1 cellular context compared by ENCODE assay signal in the genomic region with DNA sequence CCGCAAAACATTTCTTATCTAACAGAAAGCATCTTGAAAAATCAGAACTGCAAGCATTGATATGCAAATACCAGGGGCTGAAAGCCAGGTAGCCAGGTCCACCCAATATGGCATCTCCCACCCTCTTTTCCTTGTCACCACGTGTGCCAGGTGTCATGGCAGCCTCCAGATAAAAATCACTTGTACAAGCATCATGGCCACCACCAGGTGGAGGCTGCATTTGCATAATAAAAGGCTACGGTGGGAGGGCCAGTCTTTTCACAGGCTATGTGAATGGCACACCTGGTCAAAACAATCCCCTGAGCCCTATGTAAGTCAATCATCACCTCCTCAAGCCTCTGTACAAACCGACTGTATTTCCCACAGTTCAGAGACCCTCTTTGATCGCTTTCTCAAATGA.
TF ChIP-seq lines count a peak whose summit lies in the region.

No MANE protein-coding gene starts in this region.

TF ChIP-seq in GM23338, 12 proteins besides CTCF, POLR2A, EP300 and RAD21 (continued from another document):
- TF ChIP-seq, protein P1, sequence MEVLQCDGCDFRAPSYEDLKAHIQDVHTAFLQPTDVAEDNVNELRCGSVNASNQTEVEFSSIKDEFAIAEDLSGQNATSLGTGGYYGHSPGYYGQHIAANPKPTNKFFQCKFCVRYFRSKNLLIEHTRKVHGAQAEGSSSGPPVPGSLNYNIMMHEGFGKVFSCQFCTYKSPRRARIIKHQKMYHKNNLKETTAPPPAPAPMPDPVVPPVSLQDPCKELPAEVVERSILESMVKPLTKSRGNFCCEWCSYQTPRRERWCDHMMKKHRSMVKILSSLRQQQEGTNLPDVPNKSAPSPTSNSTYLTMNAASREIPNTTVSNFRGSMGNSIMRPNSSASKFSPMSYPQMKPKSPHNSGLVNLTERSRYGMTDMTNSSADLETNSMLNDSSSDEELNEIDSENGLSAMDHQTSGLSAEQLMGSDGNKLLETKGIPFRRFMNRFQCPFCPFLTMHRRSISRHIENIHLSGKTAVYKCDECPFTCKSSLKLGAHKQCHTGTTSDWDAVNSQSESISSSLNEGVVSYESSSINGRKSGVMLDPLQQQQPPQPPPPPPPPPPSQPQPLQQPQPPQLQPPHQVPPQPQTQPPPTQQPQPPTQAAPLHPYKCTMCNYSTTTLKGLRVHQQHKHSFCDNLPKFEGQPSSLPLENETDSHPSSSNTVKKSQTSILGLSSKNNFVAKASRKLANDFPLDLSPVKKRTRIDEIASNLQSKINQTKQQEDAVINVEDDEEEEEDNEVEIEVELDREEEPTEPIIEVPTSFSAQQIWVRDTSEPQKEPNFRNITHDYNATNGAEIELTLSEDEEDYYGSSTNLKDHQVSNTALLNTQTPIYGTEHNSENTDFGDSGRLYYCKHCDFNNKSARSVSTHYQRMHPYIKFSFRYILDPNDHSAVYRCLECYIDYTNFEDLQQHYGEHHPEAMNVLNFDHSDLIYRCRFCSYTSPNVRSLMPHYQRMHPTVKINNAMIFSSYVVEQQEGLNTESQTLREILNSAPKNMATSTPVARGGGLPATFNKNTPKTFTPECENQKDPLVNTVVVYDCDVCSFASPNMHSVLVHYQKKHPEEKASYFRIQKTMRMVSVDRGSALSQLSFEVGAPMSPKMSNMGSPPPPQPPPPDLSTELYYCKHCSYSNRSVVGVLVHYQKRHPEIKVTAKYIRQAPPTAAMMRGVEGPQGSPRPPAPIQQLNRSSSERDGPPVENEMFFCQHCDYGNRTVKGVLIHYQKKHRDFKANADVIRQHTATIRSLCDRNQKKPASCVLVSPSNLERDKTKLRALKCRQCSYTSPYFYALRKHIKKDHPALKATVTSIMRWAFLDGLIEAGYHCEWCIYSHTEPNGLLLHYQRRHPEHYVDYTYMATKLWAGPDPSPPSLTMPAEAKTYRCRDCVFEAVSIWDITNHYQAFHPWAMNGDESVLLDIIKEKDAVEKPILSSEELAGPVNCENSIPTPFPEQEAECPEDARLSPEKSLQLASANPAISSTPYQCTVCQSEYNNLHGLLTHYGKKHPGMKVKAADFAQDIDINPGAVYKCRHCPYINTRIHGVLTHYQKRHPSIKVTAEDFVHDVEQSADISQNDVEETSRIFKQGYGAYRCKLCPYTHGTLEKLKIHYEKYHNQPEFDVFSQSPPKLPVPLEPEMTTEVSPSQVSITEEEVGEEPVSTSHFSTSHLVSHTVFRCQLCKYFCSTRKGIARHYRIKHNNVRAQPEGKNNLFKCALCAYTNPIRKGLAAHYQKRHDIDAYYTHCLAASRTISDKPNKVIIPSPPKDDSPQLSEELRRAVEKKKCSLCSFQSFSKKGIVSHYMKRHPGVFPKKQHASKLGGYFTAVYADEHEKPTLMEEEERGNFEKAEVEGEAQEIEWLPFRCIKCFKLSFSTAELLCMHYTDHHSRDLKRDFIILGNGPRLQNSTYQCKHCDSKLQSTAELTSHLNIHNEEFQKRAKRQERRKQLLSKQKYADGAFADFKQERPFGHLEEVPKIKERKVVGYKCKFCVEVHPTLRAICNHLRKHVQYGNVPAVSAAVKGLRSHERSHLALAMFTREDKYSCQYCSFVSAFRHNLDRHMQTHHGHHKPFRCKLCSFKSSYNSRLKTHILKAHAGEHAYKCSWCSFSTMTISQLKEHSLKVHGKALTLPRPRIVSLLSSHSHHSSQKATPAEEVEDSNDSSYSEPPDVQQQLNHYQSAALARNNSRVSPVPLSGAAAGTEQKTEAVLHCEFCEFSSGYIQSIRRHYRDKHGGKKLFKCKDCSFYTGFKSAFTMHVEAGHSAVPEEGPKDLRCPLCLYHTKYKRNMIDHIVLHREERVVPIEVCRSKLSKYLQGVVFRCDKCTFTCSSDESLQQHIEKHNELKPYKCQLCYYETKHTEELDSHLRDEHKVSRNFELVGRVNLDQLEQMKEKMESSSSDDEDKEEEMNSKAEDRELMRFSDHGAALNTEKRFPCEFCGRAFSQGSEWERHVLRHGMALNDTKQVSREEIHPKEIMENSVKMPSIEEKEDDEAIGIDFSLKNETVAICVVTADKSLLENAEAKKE (CRISPR knock-in tag; IDR thresholded peaks at IDR 0.05) = no peak
- TF ChIP-seq JUNB (IDR thresholded peaks at IDR 0.05; ENCODE audit: unreplicated experiment) = no peak
- no peak for TF ChIP-seq EZH2 (IDR thresholded peaks at IDR 0.05; ENCODE audit: low read depth, unreplicated experiment)
- no peak for TF ChIP-seq POLR2AphosphoS5 (IDR thresholded peaks at IDR 0.05; ENCODE audit: low read depth)
- no peak for TF ChIP-seq NANOG (IDR thresholded peaks at IDR 0.05; ENCODE audit: borderline replicate concordance)
- no peak for TF ChIP-seq CREB1 (CRISPR knock-in tag; IDR thresholded peaks at IDR 0.05; ENCODE audit: low read depth)
- no peak for TF ChIP-seq STAT1 (IDR thresholded peaks at IDR 0.05; ENCODE audit: unreplicated experiment)
- TF ChIP-seq, protein P2, sequence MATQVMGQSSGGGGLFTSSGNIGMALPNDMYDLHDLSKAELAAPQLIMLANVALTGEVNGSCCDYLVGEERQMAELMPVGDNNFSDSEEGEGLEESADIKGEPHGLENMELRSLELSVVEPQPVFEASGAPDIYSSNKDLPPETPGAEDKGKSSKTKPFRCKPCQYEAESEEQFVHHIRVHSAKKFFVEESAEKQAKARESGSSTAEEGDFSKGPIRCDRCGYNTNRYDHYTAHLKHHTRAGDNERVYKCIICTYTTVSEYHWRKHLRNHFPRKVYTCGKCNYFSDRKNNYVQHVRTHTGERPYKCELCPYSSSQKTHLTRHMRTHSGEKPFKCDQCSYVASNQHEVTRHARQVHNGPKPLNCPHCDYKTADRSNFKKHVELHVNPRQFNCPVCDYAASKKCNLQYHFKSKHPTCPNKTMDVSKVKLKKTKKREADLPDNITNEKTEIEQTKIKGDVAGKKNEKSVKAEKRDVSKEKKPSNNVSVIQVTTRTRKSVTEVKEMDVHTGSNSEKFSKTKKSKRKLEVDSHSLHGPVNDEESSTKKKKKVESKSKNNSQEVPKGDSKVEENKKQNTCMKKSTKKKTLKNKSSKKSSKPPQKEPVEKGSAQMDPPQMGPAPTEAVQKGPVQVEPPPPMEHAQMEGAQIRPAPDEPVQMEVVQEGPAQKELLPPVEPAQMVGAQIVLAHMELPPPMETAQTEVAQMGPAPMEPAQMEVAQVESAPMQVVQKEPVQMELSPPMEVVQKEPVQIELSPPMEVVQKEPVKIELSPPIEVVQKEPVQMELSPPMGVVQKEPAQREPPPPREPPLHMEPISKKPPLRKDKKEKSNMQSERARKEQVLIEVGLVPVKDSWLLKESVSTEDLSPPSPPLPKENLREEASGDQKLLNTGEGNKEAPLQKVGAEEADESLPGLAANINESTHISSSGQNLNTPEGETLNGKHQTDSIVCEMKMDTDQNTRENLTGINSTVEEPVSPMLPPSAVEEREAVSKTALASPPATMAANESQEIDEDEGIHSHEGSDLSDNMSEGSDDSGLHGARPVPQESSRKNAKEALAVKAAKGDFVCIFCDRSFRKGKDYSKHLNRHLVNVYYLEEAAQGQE (IDR thresholded peaks at IDR 0.05; ENCODE audit: unreplicated experiment) = no peak
- TF ChIP-seq EZH2phosphoT487 (IDR thresholded peaks at IDR 0.05; ENCODE audit: unreplicated experiment) = no peak
- no peak for TF ChIP-seq ZNF331 (CRISPR knock-in tag; IDR thresholded peaks at IDR 0.05; ENCODE audit: low read depth)
